Comparison of ENCODE assay signal across 28 cellular contexts in the genomic region with DNA sequence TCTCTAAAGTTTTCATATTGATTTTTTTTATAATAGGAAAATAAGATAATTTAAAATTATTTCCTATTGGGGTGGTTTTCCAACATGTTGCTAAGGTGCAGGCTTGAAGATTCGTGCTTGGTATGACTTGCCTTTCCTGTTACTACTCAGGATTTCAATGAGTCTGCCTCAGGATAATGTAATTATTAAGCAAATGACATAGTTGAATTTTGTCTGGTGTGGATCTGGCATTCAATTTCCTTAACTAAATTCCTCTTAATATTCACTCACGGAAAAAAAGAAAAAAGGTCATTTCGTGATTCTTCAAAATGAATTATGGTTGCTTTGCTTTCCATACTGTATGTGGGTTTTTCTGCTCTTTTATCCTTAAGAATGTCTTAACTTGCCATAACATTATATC. TPM values are rescaled to one million over a fixed set of nuclear protein-coding genes. Genes with fewer than 3 reads are reported as not detected.
"Had no signal": no experiment of that assay in that cellular context is flagged by ENCODE, and none has a peak within 500 bp of the region (broad histone marks: within the 10 kb centered on the region; RNA-seq: fewer than 3 reads in every experiment).

No MANE protein-coding gene starts in this region.

- ATAC-seq: activated T-helper 17 cell treated with anti-CD3 and anti-CD28 coated beads, Interleukin-2, amount 50 U/mL, for 72 hours; Panc1; Right ventricle myocardium inferior; T-helper 17 cell had no signal

- H3K27ac Mint-ChIP-seq: activated B cell treated with CpG ODN at 0.5 μM for 24 hours; activated CD4-positive, alpha-beta memory T cell treated with anti-CD3 and anti-CD28 coated beads, Interleukin-2, amount 10 ng/mL, durations not matched to agents 7 days and 5 days; activated CD4-positive, alpha-beta T cell treated with anti-CD3 and anti-CD28 coated beads, Interleukin-2, amount 10 ng/mL, durations not matched to agents 7 days and 5 days; activated naive CD4-positive, alpha-beta T cell treated with anti-CD3 and anti-CD28 coated beads for 36 hours; activated naive CD8-positive, alpha-beta T cell; activated T-helper 17 cell treated with anti-CD3 and anti-CD28 coated beads, Interleukin-2, amount 50 U/mL, for 72 hours; T-helper 17 cell had no signal

- H3K4me1 Mint-ChIP-seq: activated B cell treated with CpG ODN at 0.5 μM for 24 hours; activated CD4-positive, alpha-beta memory T cell treated with anti-CD3 and anti-CD28 coated beads, Interleukin-2, amount 10 ng/mL, durations not matched to agents 7 days and 5 days; activated CD4-positive, alpha-beta T cell treated with anti-CD3 and anti-CD28 coated beads, Interleukin-2, amount 10 ng/mL, durations not matched to agents 7 days and 5 days; activated T-helper 17 cell treated with anti-CD3 and anti-CD28 coated beads, Interleukin-2, amount 50 U/mL, for 72 hours; T-helper 17 cell had no signal

- H3K27ac ChIP-seq: SJCRH30 had no signal

- H3K4me3 Mint-ChIP-seq: activated B cell treated with CpG ODN at 0.5 μM for 24 hours; activated CD4-positive, alpha-beta memory T cell treated with anti-CD3 and anti-CD28 coated beads, Interleukin-2, amount 10 ng/mL, durations not matched to agents 7 days and 5 days; activated CD4-positive, alpha-beta T cell treated with anti-CD3 and anti-CD28 coated beads, Interleukin-2, amount 10 ng/mL, durations not matched to agents 7 days and 5 days; activated naive CD4-positive, alpha-beta T cell treated with anti-CD3 and anti-CD28 coated beads for 36 hours; activated naive CD8-positive, alpha-beta T cell; activated T-helper 17 cell treated with anti-CD3 and anti-CD28 coated beads, Interleukin-2, amount 50 U/mL, for 72 hours; T-helper 17 cell had no signal

- H3K36me3 Mint-ChIP-seq: activated naive CD8-positive, alpha-beta T cell had no signal

- H3K36me3 ChIP-seq: MG63, SJCRH30 had no signal

- DNase-seq: activated B cell treated with CpG ODN at 0.5 μM for 24 hours; activated CD4-positive, alpha-beta memory T cell treated with anti-CD3 and anti-CD28 coated beads, Interleukin-2, amount 10 ng/mL, durations not matched to agents 7 days and 5 days; activated CD4-positive, alpha-beta T cell treated with anti-CD3 and anti-CD28 coated beads for 1 hour; activated CD4-positive, alpha-beta T cell treated with anti-CD3 and anti-CD28 coated beads, Interleukin-2, amount 10 ng/mL, durations not matched to agents 7 days and 5 days; activated gamma-delta T cell; activated naive CD4-positive, alpha-beta T cell treated with anti-CD3 and anti-CD28 coated beads for 36 hours; activated T-cell treated with anti-CD3 and anti-CD28 coated beads for 4 hours; activated T-cell treated with anti-CD3 and anti-CD28 coated beads, Interleukin-2, amount 50 U/mL, for 48 hours; MG63; MV-4-11; NCI-H1092 treated with DMSO at 0.1 percent for 48 hours; NCI-H1436; NCI-H1694 treated with DMSO at 0.1 percent for 48 hours; NCI-H2029 treated with DMSO at 0.1 percent for 48 hours; NCI-H345; NCI-H510A; NCI-H526 treated with DMSO at 0.1 percent for 48 hours; NCI-H82; RPMI8226; SJCRH30; T-helper 17 cell; T-helper 9 cell had no signal

- H3K9me3 Mint-ChIP-seq: activated B cell treated with CpG ODN at 0.5 μM for 24 hours; activated CD4-positive, alpha-beta memory T cell treated with anti-CD3 and anti-CD28 coated beads, Interleukin-2, amount 10 ng/mL, durations not matched to agents 7 days and 5 days; activated CD4-positive, alpha-beta T cell treated with anti-CD3 and anti-CD28 coated beads, Interleukin-2, amount 10 ng/mL, durations not matched to agents 7 days and 5 days; activated naive CD4-positive, alpha-beta T cell treated with anti-CD3 and anti-CD28 coated beads for 36 hours; activated T-helper 17 cell treated with anti-CD3 and anti-CD28 coated beads, Interleukin-2, amount 50 U/mL, for 72 hours had no signal

- H3K27me3 ChIP-seq: MG63, SJCRH30 had no signal

- H3K4me1 ChIP-seq: SJCRH30 had no signal

- H3K4me3 ChIP-seq: MG63, SJCRH30 had no signal

- H3K9me3 ChIP-seq: MG63 had no signal

- H3K27me3 Mint-ChIP-seq: activated naive CD8-positive, alpha-beta T cell; activated T-helper 17 cell treated with anti-CD3 and anti-CD28 coated beads, Interleukin-2, amount 50 U/mL, for 72 hours; T-helper 17 cell had no signal

RNA-seq across cellular contexts. Expression of a gene that starts 9.3 kb away (rescaled TPM):
- total RNA-seq: activated B cell treated with CpG ODN at 0.5 μM for 24 hours; activated CD4-positive, alpha-beta memory T cell treated with anti-CD3 and anti-CD28 coated beads, Interleukin-2, amount 10 ng/mL, durations not matched to agents 7 days and 5 days; activated CD8-positive, alpha-beta memory T cell treated with anti-CD3 and anti-CD28 coated beads for 36 hours; activated naive CD4-positive, alpha-beta T cell treated with anti-CD3 and anti-CD28 coated beads for 36 hours; activated T-helper 17 cell treated with anti-CD3 and anti-CD28 coated beads, Interleukin-2, amount 50 U/mL, for 72 hours; OCI-LY7 had no signal
